ENCODE assay signal across 2 cellular contexts in the genomic region with DNA sequence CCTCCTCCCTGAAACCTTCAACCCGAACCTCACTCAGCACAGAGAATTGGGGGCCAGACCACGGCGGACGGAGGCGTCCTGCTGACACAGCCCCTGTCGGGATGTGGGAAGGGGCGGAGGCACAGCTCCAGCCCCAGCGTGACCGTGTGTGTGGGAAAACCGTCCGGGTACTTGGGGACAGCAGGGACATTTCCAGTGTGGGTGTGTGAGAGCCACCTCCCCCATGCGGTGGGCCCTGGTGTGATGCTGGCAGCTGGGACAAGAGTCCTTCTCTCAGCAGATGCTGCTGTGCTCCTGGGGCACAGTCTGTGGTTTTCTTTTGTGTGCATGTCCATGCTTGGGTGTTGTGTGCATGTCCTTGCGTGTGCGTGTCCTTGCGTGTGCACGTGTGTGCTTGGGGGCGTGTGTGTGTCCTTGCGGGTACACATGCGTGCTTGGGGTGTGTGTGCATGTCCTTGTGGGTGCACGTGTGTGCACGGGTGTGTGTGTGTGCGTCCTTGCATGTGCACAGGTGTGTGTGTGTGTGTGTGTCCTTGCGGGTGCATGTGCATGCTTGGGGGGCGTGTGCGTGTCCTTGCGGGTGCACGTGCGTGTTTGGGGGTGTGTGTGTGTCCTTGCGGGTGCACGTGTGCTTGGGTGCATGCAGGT.
TF ChIP-seq lines count a peak whose summit lies in the region.

No MANE protein-coding gene starts in this region.

TF ChIP-seq in GM12891, 5 proteins besides CTCF, POLR2A, EP300 and RAD21:
- TF ChIP-seq TAF1 (IDR thresholded peaks at IDR 0.05; ENCODE audit: low read depth, low read length) (no peak), PAX5 (IDR thresholded peaks at IDR 0.05; ENCODE audit: insufficient read depth, low read length, severe bottlenecking) (no peak), POU2F2 (IDR thresholded peaks at IDR 0.05; ENCODE audit: low read depth, low read length) (no peak)
TF ChIP-seq in GM12891: peak in this region for 0.

TF ChIP-seq in IMR-90, 13 proteins besides CTCF, POLR2A, EP300 and RAD21:
- no peak for TF ChIP-seq MXI1 (IDR thresholded peaks at IDR 0.05; ENCODE audit: borderline replicate concordance, low read depth, low read length)
- TF ChIP-seq, protein P1, sequence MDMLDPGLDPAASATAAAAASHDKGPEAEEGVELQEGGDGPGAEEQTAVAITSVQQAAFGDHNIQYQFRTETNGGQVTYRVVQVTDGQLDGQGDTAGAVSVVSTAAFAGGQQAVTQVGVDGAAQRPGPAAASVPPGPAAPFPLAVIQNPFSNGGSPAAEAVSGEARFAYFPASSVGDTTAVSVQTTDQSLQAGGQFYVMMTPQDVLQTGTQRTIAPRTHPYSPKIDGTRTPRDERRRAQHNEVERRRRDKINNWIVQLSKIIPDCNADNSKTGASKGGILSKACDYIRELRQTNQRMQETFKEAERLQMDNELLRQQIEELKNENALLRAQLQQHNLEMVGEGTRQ (IDR thresholded peaks at IDR 0.05; ENCODE audit: low read depth, low read length): no peak
- no peak for TF ChIP-seq MAZ (IDR thresholded peaks at IDR 0.05; ENCODE audit: borderline replicate concordance, low read depth, low read length)
- TF ChIP-seq FOS (IDR thresholded peaks at IDR 0.05; ENCODE audit: low read depth, low read length): no peak
- no peak for TF ChIP-seq RFX5 (IDR thresholded peaks at IDR 0.05; ENCODE audit: low read depth, low read length)
- no peak for TF ChIP-seq BHLHE40 (IDR thresholded peaks at IDR 0.05; ENCODE audit: low read depth, low read length)
- TF ChIP-seq CHD1 (IDR thresholded peaks at IDR 0.05; ENCODE audit: low read depth, low read length): no peak
- TF ChIP-seq CEBPB (IDR thresholded peaks at IDR 0.05; ENCODE audit: low read depth, low read length): no peak
- TF ChIP-seq SMC3 (IDR thresholded peaks at IDR 0.05; ENCODE audit: low read depth, low read length): no peak
- no peak for TF ChIP-seq RCOR1 (IDR thresholded peaks at IDR 0.05; ENCODE audit: insufficient replicate concordance, low read length)
- TF ChIP-seq NFE2L2 (IDR thresholded peaks at IDR 0.05; ENCODE audit: low read depth, low read length): no peak
- no peak for TF ChIP-seq ELK1 (IDR thresholded peaks at IDR 0.05; ENCODE audit: borderline replicate concordance, low read depth, low read length)
- TF ChIP-seq MAFK (IDR thresholded peaks at IDR 0.05; ENCODE audit: low read depth, low read length): no peak
